In the genomic region with DNA sequence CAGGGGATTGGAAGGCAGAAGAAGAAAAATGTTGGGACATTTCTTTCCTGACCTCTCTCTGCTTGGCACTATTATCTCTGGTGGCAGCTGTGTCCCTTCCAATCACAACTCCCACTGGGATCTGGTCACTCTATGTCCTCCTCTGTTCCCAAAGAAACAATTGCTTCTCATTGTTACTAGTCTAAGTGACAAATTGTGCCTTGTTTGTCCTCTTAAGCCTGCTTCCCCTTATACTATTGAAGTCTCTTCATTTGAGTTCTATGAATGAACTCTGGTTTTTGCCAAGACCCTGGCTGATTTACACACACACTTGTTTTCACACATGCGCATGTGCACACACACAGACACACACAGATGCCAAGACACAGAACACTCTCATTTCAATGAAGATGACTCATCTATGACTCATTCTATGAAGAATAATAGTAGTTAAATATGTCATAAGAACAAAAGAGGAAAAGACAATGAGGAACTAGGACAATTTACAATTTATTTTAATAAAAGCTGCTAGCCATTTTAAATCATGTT, we compare ENCODE assay signal across 10 cellular contexts.
DNase-seq lines count a peak whose midpoint lies in the region; ATAC-seq, FAIRE-seq and TF ChIP-seq lines count a peak whose summit lies in the region.
"Had no signal": no experiment of that assay in that cellular context is flagged by ENCODE, and none has a peak within 500 bp of the region (broad histone marks: within the 10 kb centered on the region; RNA-seq: fewer than 3 reads in every experiment).

No MANE protein-coding gene starts in this region.

- no peaks in the 10 kb centered on the region for H3K27me3 Mint-ChIP-seq in CD14-positive monocyte (ENCODE audit: low read depth in 3 of 3)

- ATAC-seq in HG02610 (IDR thresholded peaks at IDR 0.05; ENCODE audit: unreplicated experiment), result peak; percentile 71
- no peak for ATAC-seq in GM19324 (IDR thresholded peaks at IDR 0.05; ENCODE audit: low FRiP score, unreplicated experiment)
- ATAC-seq: body of pancreas, Panc1 had no signal

- DNase-seq in CD14-positive monocyte (ENCODE audit: low spot score) (peak; percentile 79), SIG-M5 treated with dmso at 0.1 percent for 504 hours (lab: John Stamatoyannopoulos, UW; ENCODE audit: unreplicated experiment) (peak; percentile 78), glomerular visceral epithelial cell (ENCODE audit: extremely low spot score) (peak; percentile 24), epidermal melanocyte (ENCODE audit: insufficient read length, low spot score) (no peak), GM19239 (ENCODE audit: insufficient read length, low spot score) (no peak)
- DNase-seq in activated T-cell treated with anti-CD3 and anti-CD28 coated beads, Interleukin-2, amount 50 U/mL, for 48 hours, result no peak

- peak overlapping the region in 1 of 2 donors; percentile 66 for H3K4me3 Mint-ChIP-seq in CD14-positive monocyte

- FAIRE-seq in GM19239 (lab: Jason Lieb, UNC), result no peak

- peaks cover 35% of the 10 kb centered on the region for H3K4me1 Mint-ChIP-seq in CD14-positive monocyte

- H3K27ac Mint-ChIP-seq in CD14-positive monocyte, result peak overlapping the region; percentile 4 to 89 (median 81)

- no peak for TF ChIP-seq CTCF in CD14-positive monocyte (IDR thresholded peaks at IDR 0.05)

- peaks cover 0 to 3% (median 2%) of the 10 kb centered on the region in 7 donors for H3K9me3 Mint-ChIP-seq in CD14-positive monocyte

- intact Hi-C loops in CD14-positive monocyte (cut with micrococcal nuclease), result loop anchor here in 1 of 2 donors (10.0 kb wide), 1 partner anchor 89 kb away; no protein-coding TSS in a partner anchor

- H3K36me3 Mint-ChIP-seq in CD14-positive monocyte, result no peaks in the 10 kb centered on the region

Comparison
In these comparisons a context has a peak if more than half of its experiments do, and no peak if none do; other contexts are left out.
1. DNase-seq: peak in CD14-positive monocyte (single experiment), SIG-M5 treated with dmso at 0.1 percent for 504 hours (single experiment) and glomerular visceral epithelial cell (single experiment); none in epidermal melanocyte (single experiment), activated T-cell treated with anti-CD3 and anti-CD28 coated beads, Interleukin-2, amount 50 U/mL, for 48 hours (0 of 2) and GM19239 (single experiment).